ENCODE assay signal across 1 cellular context in the genomic region with DNA sequence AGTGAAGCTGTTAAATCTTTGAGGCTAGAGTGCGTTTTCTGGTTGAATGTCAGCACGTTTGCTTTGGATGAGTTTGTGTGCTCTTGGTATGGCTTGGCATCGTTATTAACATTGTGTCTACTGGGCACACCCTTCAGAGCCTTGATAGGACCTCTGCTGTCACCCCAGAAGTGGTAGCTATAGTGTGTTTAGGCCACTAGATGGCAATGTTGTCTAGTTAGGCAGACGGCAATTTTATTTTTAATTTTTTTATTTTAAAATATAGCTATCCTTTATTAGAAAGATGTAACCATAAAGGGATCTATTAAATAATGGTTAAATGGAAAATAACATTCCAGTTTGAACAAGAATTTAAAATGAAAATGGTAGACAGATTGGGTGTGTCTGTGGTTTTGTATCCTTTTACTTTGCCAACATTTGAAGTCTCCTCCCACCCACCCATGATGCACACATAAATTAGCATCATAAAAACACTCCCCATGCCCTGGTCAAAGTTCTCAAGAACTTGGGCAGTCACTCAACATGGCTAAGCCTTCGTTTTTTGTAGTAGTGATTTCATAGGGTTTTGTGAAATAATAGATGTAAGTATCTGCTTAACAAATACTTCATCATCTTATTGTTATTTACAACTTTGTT.
TF ChIP-seq lines count a peak whose summit lies in the region.

No MANE protein-coding gene starts in this region.

TF ChIP-seq in K562, 482 proteins besides CTCF, POLR2A, EP300 and RAD21 (continued from another document):
- TF ChIP-seq, protein P1, sequence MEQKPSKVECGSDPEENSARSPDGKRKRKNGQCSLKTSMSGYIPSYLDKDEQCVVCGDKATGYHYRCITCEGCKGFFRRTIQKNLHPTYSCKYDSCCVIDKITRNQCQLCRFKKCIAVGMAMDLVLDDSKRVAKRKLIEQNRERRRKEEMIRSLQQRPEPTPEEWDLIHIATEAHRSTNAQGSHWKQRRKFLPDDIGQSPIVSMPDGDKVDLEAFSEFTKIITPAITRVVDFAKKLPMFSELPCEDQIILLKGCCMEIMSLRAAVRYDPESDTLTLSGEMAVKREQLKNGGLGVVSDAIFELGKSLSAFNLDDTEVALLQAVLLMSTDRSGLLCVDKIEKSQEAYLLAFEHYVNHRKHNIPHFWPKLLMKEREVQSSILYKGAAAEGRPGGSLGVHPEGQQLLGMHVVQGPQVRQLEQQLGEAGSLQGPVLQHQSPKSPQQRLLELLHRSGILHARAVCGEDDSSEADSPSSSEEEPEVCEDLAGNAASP (IDR thresholded peaks at IDR 0.05), result no peak
- TF ChIP-seq RAD51 (IDR thresholded peaks at IDR 0.05; ENCODE audit: borderline replicate concordance, low read depth) (no peak), YBX1 (IDR thresholded peaks at IDR 0.05) (no peak), MIER1 (IDR thresholded peaks at IDR 0.05; ENCODE audit: low read depth) (no peak), NCOA6 (IDR thresholded peaks at IDR 0.05) (no peak), CREB1 (IDR thresholded peaks at IDR 0.05) (no peak), CREB1 (CRISPR knock-in tag; IDR thresholded peaks at IDR 0.05) (no peak), BCL6 (CRISPR knock-in tag; IDR thresholded peaks at IDR 0.05) (no peak), SMARCE1 (IDR thresholded peaks at IDR 0.05) (no peak), HLTF (IDR thresholded peaks at IDR 0.05) (no peak)
- TF ChIP-seq, protein P2, sequence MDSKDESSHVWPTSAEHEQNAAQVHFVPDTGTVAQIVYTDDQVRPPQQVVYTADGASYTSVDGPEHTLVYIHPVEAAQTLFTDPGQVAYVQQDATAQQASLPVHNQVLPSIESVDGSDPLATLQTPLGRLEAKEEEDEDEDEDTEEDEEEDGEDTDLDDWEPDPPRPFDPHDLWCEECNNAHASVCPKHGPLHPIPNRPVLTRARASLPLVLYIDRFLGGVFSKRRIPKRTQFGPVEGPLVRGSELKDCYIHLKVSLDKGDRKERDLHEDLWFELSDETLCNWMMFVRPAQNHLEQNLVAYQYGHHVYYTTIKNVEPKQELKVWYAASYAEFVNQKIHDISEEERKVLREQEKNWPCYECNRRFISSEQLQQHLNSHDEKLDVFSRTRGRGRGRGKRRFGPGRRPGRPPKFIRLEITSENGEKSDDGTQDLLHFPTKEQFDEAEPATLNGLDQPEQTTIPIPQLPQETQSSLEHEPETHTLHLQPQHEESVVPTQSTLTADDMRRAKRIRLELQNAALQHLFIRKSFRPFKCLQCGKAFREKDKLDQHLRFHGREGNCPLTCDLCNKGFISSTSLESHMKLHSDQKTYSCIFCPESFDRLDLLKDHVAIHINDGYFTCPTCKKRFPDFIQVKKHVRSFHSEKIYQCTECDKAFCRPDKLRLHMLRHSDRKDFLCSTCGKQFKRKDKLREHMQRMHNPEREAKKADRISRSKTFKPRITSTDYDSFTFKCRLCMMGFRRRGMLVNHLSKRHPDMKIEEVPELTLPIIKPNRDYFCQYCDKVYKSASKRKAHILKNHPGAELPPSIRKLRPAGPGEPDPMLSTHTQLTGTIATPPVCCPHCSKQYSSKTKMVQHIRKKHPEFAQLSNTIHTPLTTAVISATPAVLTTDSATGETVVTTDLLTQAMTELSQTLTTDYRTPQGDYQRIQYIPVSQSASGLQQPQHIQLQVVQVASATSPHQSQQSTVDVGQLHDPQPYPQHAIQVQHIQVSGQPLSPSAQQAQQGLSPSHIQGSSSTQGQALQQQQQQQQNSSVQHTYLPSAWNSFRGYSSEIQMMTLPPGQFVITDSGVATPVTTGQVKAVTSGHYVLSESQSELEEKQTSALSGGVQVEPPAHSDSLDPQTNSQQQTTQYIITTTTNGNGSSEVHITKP (IDR thresholded peaks at IDR 0.05; ENCODE audit: partially characterized antibody), result no peak
- TF ChIP-seq, protein P3, sequence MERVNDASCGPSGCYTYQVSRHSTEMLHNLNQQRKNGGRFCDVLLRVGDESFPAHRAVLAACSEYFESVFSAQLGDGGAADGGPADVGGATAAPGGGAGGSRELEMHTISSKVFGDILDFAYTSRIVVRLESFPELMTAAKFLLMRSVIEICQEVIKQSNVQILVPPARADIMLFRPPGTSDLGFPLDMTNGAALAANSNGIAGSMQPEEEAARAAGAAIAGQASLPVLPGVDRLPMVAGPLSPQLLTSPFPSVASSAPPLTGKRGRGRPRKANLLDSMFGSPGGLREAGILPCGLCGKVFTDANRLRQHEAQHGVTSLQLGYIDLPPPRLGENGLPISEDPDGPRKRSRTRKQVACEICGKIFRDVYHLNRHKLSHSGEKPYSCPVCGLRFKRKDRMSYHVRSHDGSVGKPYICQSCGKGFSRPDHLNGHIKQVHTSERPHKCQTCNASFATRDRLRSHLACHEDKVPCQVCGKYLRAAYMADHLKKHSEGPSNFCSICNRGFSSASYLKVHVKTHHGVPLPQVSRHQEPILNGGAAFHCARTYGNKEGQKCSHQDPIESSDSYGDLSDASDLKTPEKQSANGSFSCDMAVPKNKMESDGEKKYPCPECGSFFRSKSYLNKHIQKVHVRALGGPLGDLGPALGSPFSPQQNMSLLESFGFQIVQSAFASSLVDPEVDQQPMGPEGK (CRISPR knock-in tag; IDR thresholded peaks at IDR 0.05; ENCODE audit: borderline replicate concordance), result no peak
